Comparison of ENCODE assay signal across 17 cellular contexts in genomic region chr3:115052906-115053305, GRCh38.
A peak's percentile ranks its signal among the peaks of the same experiment; 100 is the strongest.
DNase-seq lines count a peak whose midpoint lies in the region; ATAC-seq and TF ChIP-seq lines count a peak whose summit lies in the region.
"Had no signal": no experiment of that assay in that cellular context is flagged by ENCODE, and none has a peak within 500 bp of the region (broad histone marks: within the 10 kb centered on the region; RNA-seq: fewer than 3 reads in every experiment).

No MANE protein-coding gene starts in this region.

- H3K4me3 ChIP-seq in gastroesophageal sphincter = no peak overlapping the region
- H3K4me3 ChIP-seq: PC-9 had no signal

- H3K27me3 ChIP-seq in gastroesophageal sphincter = no peaks in the 10 kb centered on the region

- H3K9me3 ChIP-seq in gastroesophageal sphincter = no peaks in the 10 kb centered on the region
- H3K9me3 ChIP-seq: Caco-2, SK-N-SH had no signal

- WGBS in gastroesophageal sphincter (ENCODE audit: low coverage in 1 of 2), 2 donors = 61 to 75% methylated on average over 3 of the region's 3 CpGs

- no peak for TF ChIP-seq EP300 in gastroesophageal sphincter (IDR thresholded peaks at IDR 0.05)

- H3K36me3 ChIP-seq in gastroesophageal sphincter = no peaks in the 10 kb centered on the region

- CTCF ChIA-PET in GM10248 (lab: Yijun Ruan, JAX) = interaction anchor here (1.0 to 1.5 kb wide), 4 partner anchors 9 to 123 kb away, joined by 3 to 6 read pairs (median 3); no protein-coding TSS in a partner anchor

- ATAC-seq in HG02610 (IDR thresholded peaks at IDR 0.05; ENCODE audit: unreplicated experiment) = peak; percentile 45
- ATAC-seq in gastroesophageal sphincter = no peak

- POLR2A ChIA-PET in GM10248 (lab: Yijun Ruan, JAX) = no interaction called here

- no peak overlapping the region for H3K27ac ChIP-seq in gastroesophageal sphincter
- H3K27ac ChIP-seq: C4-2B, PC-9 had no signal

- no peak for TF ChIP-seq POLR2A in gastroesophageal sphincter (IDR thresholded peaks at IDR 0.05)

- DNase-seq in GM10248 (ENCODE audit: extremely low spot score) = peak; percentile 7
- peak; percentile 53 for DNase-seq in astrocyte of the hippocampus (ENCODE audit: low read depth, low spot score)
- peak; percentile 9 for DNase-seq in midbrain (lab: John Stamatoyannopoulos, UW)
- DNase-seq in SW 1271 (lab: John Stamatoyannopoulos, UW) = no peak
- DNase-seq in NCI-H1930 (lab: John Stamatoyannopoulos, UW) = no peak
- no peak for DNase-seq in amniotic stem cell (lab: John Stamatoyannopoulos, UW)
- DNase-seq: Caco-2, GOT3, MV-4-11, NCI-H2171, NCI-H446 treated with DMSO at 0.1 percent for 48 hours, NCI-H748 treated with DMSO at 0.1 percent for 48 hours, PC-9, SK-N-SH had no signal

- no peak for TF ChIP-seq CTCF in GM10248 (IDR thresholded peaks at IDR 0.05; ENCODE audit: control extremely low read depth, extremely low read depth, low read depth, missing control alignments)
- no peak for TF ChIP-seq CTCF in gastroesophageal sphincter (IDR thresholded peaks at IDR 0.05)

- H3K4me1 ChIP-seq in gastroesophageal sphincter = no peaks in the 10 kb centered on the region
- H3K4me1 ChIP-seq: Caco-2 had no signal

Comparison
In these comparisons a context has a peak if more than half of its experiments do, and no peak if none do; other contexts are left out.
1. DNase-seq: peak in GM10248 (single experiment), astrocyte of the hippocampus (single experiment) and midbrain (single experiment); none in SW 1271 (0 of 2), NCI-H1930 (0 of 2) and amniotic stem cell (single experiment).